Comparison of ENCODE assay signal across 1 cellular context in genomic region chr5:41414598-41414997, GRCh38.
A peak's percentile ranks its signal among the peaks of the same experiment; 100 is the strongest.
TF ChIP-seq lines count a peak whose summit lies in the region.

No MANE protein-coding gene starts in this region.

TF ChIP-seq in SK-N-SH, 30 proteins besides CTCF, POLR2A, EP300 and RAD21 (continued from another document):
- no peak for TF ChIP-seq IRF3 (IDR thresholded peaks at IDR 0.05; ENCODE audit: low read depth, low read length)
- peak; percentile 82 for TF ChIP-seq MEF2A (IDR thresholded peaks at IDR 0.05; ENCODE audit: borderline replicate concordance, low read depth)
